Comparison of ENCODE assay signal across 21 cellular contexts in the genomic region with DNA sequence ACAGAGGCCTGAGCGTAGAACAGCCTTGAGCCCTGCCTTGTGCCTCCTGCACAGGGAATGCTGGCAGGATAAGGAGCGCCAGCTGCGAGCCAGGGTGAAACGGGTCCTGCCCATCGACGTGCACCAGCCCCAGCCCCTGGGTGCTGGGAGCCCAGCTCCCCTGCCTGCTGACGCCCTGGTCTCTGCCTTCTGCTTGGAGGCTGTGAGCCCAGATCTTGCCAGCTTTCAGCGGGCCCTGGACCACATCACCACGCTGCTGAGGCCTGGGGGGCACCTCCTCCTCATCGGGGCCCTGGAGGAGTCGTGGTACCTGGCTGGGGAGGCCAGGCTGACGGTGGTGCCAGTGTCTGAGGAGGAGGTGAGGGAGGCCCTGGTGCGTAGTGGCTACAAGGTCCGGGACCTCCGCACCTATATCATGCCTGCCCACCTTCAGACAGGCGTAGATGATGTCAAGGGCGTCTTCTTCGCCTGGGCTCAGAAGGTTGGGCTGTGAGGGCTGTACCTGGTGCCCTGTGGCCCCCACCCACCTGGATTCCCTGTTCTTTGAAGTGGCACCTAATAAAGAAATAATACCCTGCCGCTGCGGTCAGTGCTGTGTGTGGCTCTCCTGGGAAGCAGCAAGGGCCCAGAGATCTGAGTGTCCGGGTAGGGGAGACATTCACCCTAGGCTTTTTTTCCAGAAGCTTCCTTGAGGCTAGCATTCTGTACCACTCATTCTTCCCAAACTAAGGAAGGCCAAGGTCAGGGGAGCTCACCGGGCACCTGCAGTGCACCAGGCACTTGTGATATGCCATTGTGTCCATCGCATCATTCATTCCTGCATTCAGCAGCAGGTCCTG. TPM values are rescaled to one million over a fixed set of nuclear protein-coding genes. Genes with fewer than 3 reads are reported as not detected.
"Had no signal": no experiment of that assay in that cellular context is flagged by ENCODE, and none has a peak within 500 bp of the region (broad histone marks: within the 10 kb centered on the region; RNA-seq: fewer than 3 reads in every experiment).

No MANE protein-coding gene starts in this region.

- DNase-seq: activated CD4-positive, alpha-beta T cell treated with anti-CD3 and anti-CD28 coated beads for 1 hour; activated CD4-positive, alpha-beta T cell treated with anti-CD3 and anti-CD28 coated beads, Interleukin-2, amount 50 U/mL, for 4 hours; activated naive CD4-positive, alpha-beta T cell treated with anti-CD3 and anti-CD28 coated beads for 36 hours; dermis blood vessel endothelial cell; effector memory CD8-positive, alpha-beta T cell; foreskin keratinocyte; mammary epithelial cell; naive B cell; retina; stimulated activated CD4-positive, alpha-beta T cell treated with anti-CD3 and anti-CD28 coated beads, Interleukin-4, amount 100 ng/mL, for 4 hours; stimulated activated naive CD8-positive, alpha-beta T cell treated with anti-CD3 and anti-CD28 coated beads, Interleukin-15, Interleukin-2, amounts not matched to agents 100 U/mL and 50 U/mL, for 24 hours; trophoblast cell had no signal

- FAIRE-seq: astrocyte had no signal

- H3K4me2 ChIP-seq: neural progenitor cell, smooth muscle cell had no signal

- ATAC-seq: effector memory CD8-positive, alpha-beta T cell; foreskin keratinocyte; stimulated activated naive CD8-positive, alpha-beta T cell treated with anti-CD3 and anti-CD28 coated beads, Interleukin-15, Interleukin-2, amounts not matched to agents 100 U/mL and 50 U/mL, for 24 hours had no signal

- H3K27ac ChIP-seq: foreskin keratinocyte, neural progenitor cell, parathyroid adenoma, SK-N-MC had no signal

- H3K4me3 ChIP-seq: neural progenitor cell, SK-N-MC, smooth muscle cell had no signal

- H3K4me1 ChIP-seq: foreskin keratinocyte had no signal

- H2AFZ ChIP-seq: neural progenitor cell, parathyroid adenoma had no signal

- H3K36me3 ChIP-seq: neural progenitor cell had no signal

- H3K9ac ChIP-seq: neural progenitor cell, parathyroid adenoma had no signal

- H3K79me2 ChIP-seq: parathyroid adenoma had no signal

RNA-seq across cellular contexts. Expression of gene PNMT, which starts 1.9 kb away (rescaled TPM):
- total RNA-seq: activated naive CD4-positive, alpha-beta T cell treated with anti-CD3 and anti-CD28 coated beads for 36 hours; activated T-helper 2 cell treated with anti-CD3 and anti-CD28 coated beads, Interferon-gamma antibody, Interleukin-2, Interleukin-4, amounts not matched to agents 10 μg/mL and 5 μg/mL and 100 μg/mL, durations not matched to agents 14 hours and 24 hours and 36 hours; bronchial epithelial cell; foreskin keratinocyte; mammary epithelial cell; mononuclear cell; smooth muscle cell; T-helper 1 cell treated with Interleukin-12 subunit alpha and Interleukin-12 subunit beta and Interleukin-4 antibody, amounts not matched to agents 30 ng/mL and 1 ng/mL, for 36 hours had no signal
- polyA plus RNA-seq: mammary epithelial cell had no signal

RNA-seq across cellular contexts. Expression of gene TCAP, which starts 5.0 kb away (rescaled TPM):
- total RNA-seq: bronchial epithelial cell, smooth muscle cell had no signal
